Comparison of ENCODE assay signal across 18 cellular contexts in genomic region chr1:82604524-82604923, GRCh38.
A peak's percentile ranks its signal among the peaks of the same experiment; 100 is the strongest.
DNase-seq lines count a peak whose midpoint lies in the region; ATAC-seq and TF ChIP-seq lines count a peak whose summit lies in the region.
"Had no signal": no experiment of that assay in that cellular context is flagged by ENCODE, and none has a peak within 500 bp of the region (broad histone marks: within the 10 kb centered on the region; RNA-seq: fewer than 3 reads in every experiment).

No MANE protein-coding gene starts in this region.

- H3K9me2 ChIP-seq in OCI-LY1 (ENCODE audit: low read depth, low read length) (no peaks in the 10 kb centered on the region), neural cell (ENCODE audit: insufficient read depth, low read length) (no peaks in the 10 kb centered on the region)

- no peak overlapping the region for H3K9ac ChIP-seq in OCI-LY1 (ENCODE audit: low read length)
- H3K9ac ChIP-seq in neural cell (ENCODE audit: low read length) = no peak overlapping the region

- H3K27ac ChIP-seq in OCI-LY1 (ENCODE audit: low read depth, low read length, poor library complexity, severe bottlenecking) (no peak overlapping the region), neural cell (ENCODE audit: low read length) (no peak overlapping the region)
- H3K27ac ChIP-seq: ascending aorta, colonic mucosa, prostate gland, stomach had no signal

- H3K4me2 ChIP-seq in OCI-LY1 (ENCODE audit: low read length) (no peak overlapping the region), neural cell (ENCODE audit: low read length) (no peak overlapping the region)

- peak; percentile 63 for TF ChIP-seq RAD21 in neural cell (conservative IDR thresholded peaks at IDR 0.05)

- H4K20me1 ChIP-seq in OCI-LY1 (ENCODE audit: insufficient read depth, low read length) = no peaks in the 10 kb centered on the region
- no peaks in the 10 kb centered on the region for H4K20me1 ChIP-seq in neural cell (ENCODE audit: insufficient read depth)

- no peaks in the 10 kb centered on the region for H3K4me1 ChIP-seq in OCI-LY1 (ENCODE audit: insufficient read depth, low read length, severe bottlenecking)
- H3K4me1 ChIP-seq: ascending aorta, colonic mucosa, prostate gland, stomach had no signal

- H3K79me2 ChIP-seq in OCI-LY1 (ENCODE audit: insufficient read depth, low read length) (no peaks in the 10 kb centered on the region), neural cell (replicated peaks; ENCODE audit: insufficient read depth, low read length) (no peaks in the 10 kb centered on the region)

- peak; percentile 14 for TF ChIP-seq EP300 in neural cell (conservative IDR thresholded peaks at IDR 0.05; ENCODE audit: poor library complexity, severe bottlenecking)

- H3K27me3 ChIP-seq in H7 (ENCODE audit: control insufficient read depth, insufficient read depth, low read length) (no peaks in the 10 kb centered on the region), OCI-LY1 (ENCODE audit: insufficient read depth, low read length) (no peaks in the 10 kb centered on the region), neural cell (ENCODE audit: insufficient read depth, low read depth, low read length) (no peaks in the 10 kb centered on the region)
- H3K27me3 ChIP-seq: ascending aorta, colonic mucosa, stomach had no signal

- H3K9me3 ChIP-seq in OCI-LY1 (ENCODE audit: low read length) = no peaks in the 10 kb centered on the region
- H3K9me3 ChIP-seq in neural cell (ENCODE audit: low read length) = no peaks in the 10 kb centered on the region
- H3K9me3 ChIP-seq: ascending aorta, colonic mucosa, prostate gland, stomach had no signal

- H3K4me3 ChIP-seq in H7 (ENCODE audit: insufficient read depth, low read depth, low read length) (no peak overlapping the region), OCI-LY1 (ENCODE audit: low read depth, low read length, poor library complexity, severe bottlenecking) (no peak overlapping the region), epithelial cell of proximal tubule (ENCODE audit: low read depth, low read length) (no peak overlapping the region), neural cell (ENCODE audit: low read length) (no peak overlapping the region)
- H3K4me3 ChIP-seq: ascending aorta, colonic mucosa, prostate gland, stomach had no signal

- H2AFZ ChIP-seq in OCI-LY1 (ENCODE audit: low read length) (no peak overlapping the region), neural cell (ENCODE audit: low read depth, low read length) (no peak overlapping the region)

- ATAC-seq in HG03432 (IDR thresholded peaks at IDR 0.05; ENCODE audit: unreplicated experiment) = no peak
- ATAC-seq: esophagus mucosa, left colon, Right ventricle myocardium inferior, T-helper 17 cell had no signal

- DNase-seq in H7 (peak; percentile 11), epithelial cell of proximal tubule (ENCODE audit: low read depth) (no peak), pons (ENCODE audit: low spot score) (no peak), hypothalamus (lab: John Stamatoyannopoulos, UW) (no peak), GF-D8 (lab: John Stamatoyannopoulos, UW) (no peak)
- DNase-seq: colonic mucosa, left colon, NCI-H187, NCI-H524, stomach, T-helper 17 cell had no signal

- H3K36me3 ChIP-seq in H7 (replicated peaks; ENCODE audit: control insufficient read depth, insufficient read depth, low read length) = no peaks in the 10 kb centered on the region
- H3K36me3 ChIP-seq in OCI-LY1 (ENCODE audit: insufficient read depth, low read length) = no peaks in the 10 kb centered on the region
- no peaks in the 10 kb centered on the region for H3K36me3 ChIP-seq in neural cell (ENCODE audit: insufficient read depth, low read length)
- H3K36me3 ChIP-seq: ascending aorta, colonic mucosa, prostate gland, stomach had no signal

- peak; percentile 27; the same call in 1 of the 2 replicates for TF ChIP-seq CTCF in OCI-LY1 (IDR thresholded peaks at IDR 0.05; ENCODE audit: low read length)
- TF ChIP-seq CTCF in epithelial cell of proximal tubule (conservative IDR thresholded peaks at IDR 0.05; ENCODE audit: low read depth, low read length) = peak; percentile 49
- peak; percentile 57 for TF ChIP-seq CTCF in neural cell (IDR thresholded peaks at IDR 0.05; ENCODE audit: poor library complexity, severe bottlenecking)

- no peaks in the 10 kb centered on the region for H3F3A ChIP-seq in OCI-LY1 (ENCODE audit: insufficient read depth, low read length)
- H3F3A ChIP-seq in neural cell (ENCODE audit: insufficient read depth, low read length, poor library complexity, severe bottlenecking) = no peaks in the 10 kb centered on the region

TF ChIP-seq in neural cell, 6 proteins besides CTCF, POLR2A, EP300 and RAD21:
- TF ChIP-seq EZH2 (IDR thresholded peaks at IDR 0.05; ENCODE audit: borderline replicate concordance, insufficient read depth, low read length, poor library complexity, severe bottlenecking) = no peak
- TF ChIP-seq SMC3 (conservative IDR thresholded peaks at IDR 0.05; ENCODE audit: poor library complexity) = peak; percentile 63
TF ChIP-seq in neural cell: peak in this region for 1.
